ENCODE assay signal across 28 cellular contexts in genomic region chr9:123451011-123451410, GRCh38.
"Had no signal": no experiment of that assay in that cellular context is flagged by ENCODE, and none has a peak within 500 bp of the region (broad histone marks: within the 10 kb centered on the region; RNA-seq: fewer than 3 reads in every experiment).

No MANE protein-coding gene starts in this region.

- ATAC-seq: activated naive CD8-positive, alpha-beta T cell treated with anti-CD3 and anti-CD28 coated beads, Interleukin-2, amount 50 U/mL, for 24 hours; activated T-cell treated with anti-CD3 and anti-CD28 coated beads, Interleukin-2, amount 50 U/mL, for 4 hours; body of pancreas; gastroesophageal sphincter; heart left ventricle; left cardiac atrium; mucosa of descending colon; pancreas; stimulated activated naive B cell treated with anti-CD40 and anti-IgM and Interleukin-4, amounts not matched to agents 10 μg/mL and 1 μg/mL and 100 μg/mL, for 72 hours; T-cell had no signal

- H3K4me2 ChIP-seq: smooth muscle cell had no signal

- DNase-seq: activated CD4-positive, alpha-beta T cell treated with anti-CD3 and anti-CD28 coated beads for 1 hour; activated CD4-positive, alpha-beta T cell treated with anti-CD3 and anti-CD28 coated beads, Interleukin-2, amount 50 U/mL, for 1 hour; activated CD8-positive, alpha-beta memory T cell treated with anti-CD3 and anti-CD28 coated beads, Interleukin-2, amount 50 U/mL, for 4 hours; activated naive CD4-positive, alpha-beta T cell treated with anti-CD3 and anti-CD28 coated beads, Interleukin-2, amount 50 U/mL, for 16 hours; activated naive CD8-positive, alpha-beta T cell treated with anti-CD3 and anti-CD28 coated beads, Interleukin-2, amount 50 U/mL, for 24 hours; activated T-cell treated with anti-CD3 and anti-CD28 coated beads, Interleukin-2, amount 50 U/mL, for 4 hours; body of pancreas; cortex of kidney; heart left ventricle; islet precursor cell; left cardiac atrium; mesenchymal stem cell; mucosa of descending colon; nephron progenitor cell; pancreas; stimulated activated CD4-positive, alpha-beta T cell treated with anti-CD3 and anti-CD28 coated beads, Interleukin-2, amount 100 ng/mL, for 48 hours; stimulated activated CD8-positive, alpha-beta memory T cell treated with anti-CD3 and anti-CD28 coated beads, Interleukin-4, amount 100 ng/mL, for 48 hours; stimulated activated naive B cell treated with anti-CD40 and anti-IgM and Interleukin-4, amounts not matched to agents 10 μg/mL and 1 μg/mL and 100 μg/mL, for 72 hours; testis had no signal

- H3K27me3 ChIP-seq: body of pancreas, gastroesophageal sphincter, heart left ventricle, pancreas, sigmoid colon, testis had no signal

- H3K36me3 ChIP-seq: pancreas had no signal

- H3K27ac Mint-ChIP-seq: activated naive CD8-positive, alpha-beta T cell treated with anti-CD3 and anti-CD28 coated beads, Interleukin-2, amount 50 U/mL, for 24 hours; activated T-helper 2 cell treated with anti-CD3 and anti-CD28 coated beads, Interferon-gamma antibody, Interleukin-2, Interleukin-4, amounts not matched to agents 10 μg/mL and 5 μg/mL and 100 μg/mL, durations not matched to agents 14 hours and 24 hours and 36 hours; nephron progenitor cell; stimulated activated naive B cell treated with anti-CD40 and anti-IgM and Interleukin-4, amounts not matched to agents 10 μg/mL and 1 μg/mL and 100 μg/mL, for 72 hours; T-cell; T-helper 2 cell treated with Interferon-gamma antibody and Interleukin-4, amounts not matched to agents 5 μg/mL and 100 μg/mL, for 36 hours; type B pancreatic cell had no signal

- H3K4me3 ChIP-seq: body of pancreas, gastroesophageal sphincter, heart left ventricle, mucosa of descending colon, pancreas, sigmoid colon, smooth muscle cell, testis had no signal

- H3K27ac ChIP-seq: body of pancreas, epithelial cell of prostate, gastroesophageal sphincter, heart left ventricle, pancreas, sigmoid colon, testis, VCaP had no signal

- H3K4me1 ChIP-seq: body of pancreas, heart left ventricle, pancreas, sigmoid colon, testis had no signal

- FAIRE-seq: pancreas had no signal

- H3K4me1 Mint-ChIP-seq: activated naive CD8-positive, alpha-beta T cell treated with anti-CD3 and anti-CD28 coated beads, Interleukin-2, amount 50 U/mL, for 24 hours; stimulated activated naive B cell treated with anti-CD40 and anti-IgM and Interleukin-4, amounts not matched to agents 10 μg/mL and 1 μg/mL and 100 μg/mL, for 72 hours; T-cell had no signal

- H3K9me3 ChIP-seq: body of pancreas, gastroesophageal sphincter, heart left ventricle, mucosa of descending colon, pancreas, sigmoid colon, testis had no signal

- H3K4me3 Mint-ChIP-seq: activated naive CD8-positive, alpha-beta T cell treated with anti-CD3 and anti-CD28 coated beads, Interleukin-2, amount 50 U/mL, for 24 hours; activated T-cell treated with anti-CD3 and anti-CD28 coated beads, Interleukin-2, amount 50 U/mL, for 4 hours; nephron progenitor cell; stimulated activated naive B cell treated with anti-CD40 and anti-IgM and Interleukin-4, amounts not matched to agents 10 μg/mL and 1 μg/mL and 100 μg/mL, for 72 hours; T-cell; T-helper 2 cell treated with Interferon-gamma antibody and Interleukin-4, amounts not matched to agents 5 μg/mL and 100 μg/mL, for 36 hours; type B pancreatic cell had no signal

- H3K27me3 Mint-ChIP-seq: activated naive CD8-positive, alpha-beta T cell treated with anti-CD3 and anti-CD28 coated beads, Interleukin-2, amount 50 U/mL, for 24 hours; stimulated activated naive B cell treated with anti-CD40 and anti-IgM and Interleukin-4, amounts not matched to agents 10 μg/mL and 1 μg/mL and 100 μg/mL, for 72 hours; T-cell; type B pancreatic cell had no signal

- H3K9me3 Mint-ChIP-seq: activated naive CD8-positive, alpha-beta T cell treated with anti-CD3 and anti-CD28 coated beads, Interleukin-2, amount 50 U/mL, for 24 hours; activated T-cell treated with anti-CD3 and anti-CD28 coated beads, Interleukin-2, amount 50 U/mL, for 4 hours; activated T-helper 2 cell treated with anti-CD3 and anti-CD28 coated beads, Interferon-gamma antibody, Interleukin-2, Interleukin-4, amounts not matched to agents 10 μg/mL and 5 μg/mL and 100 μg/mL, durations not matched to agents 14 hours and 24 hours and 36 hours; nephron progenitor cell; stimulated activated naive B cell treated with anti-CD40 and anti-IgM and Interleukin-4, amounts not matched to agents 10 μg/mL and 1 μg/mL and 100 μg/mL, for 72 hours; T-cell; T-helper 2 cell treated with Interferon-gamma antibody and Interleukin-4, amounts not matched to agents 5 μg/mL and 100 μg/mL, for 36 hours; type B pancreatic cell had no signal
